ENCODE assay signal across 8 cellular contexts in the genomic region with DNA sequence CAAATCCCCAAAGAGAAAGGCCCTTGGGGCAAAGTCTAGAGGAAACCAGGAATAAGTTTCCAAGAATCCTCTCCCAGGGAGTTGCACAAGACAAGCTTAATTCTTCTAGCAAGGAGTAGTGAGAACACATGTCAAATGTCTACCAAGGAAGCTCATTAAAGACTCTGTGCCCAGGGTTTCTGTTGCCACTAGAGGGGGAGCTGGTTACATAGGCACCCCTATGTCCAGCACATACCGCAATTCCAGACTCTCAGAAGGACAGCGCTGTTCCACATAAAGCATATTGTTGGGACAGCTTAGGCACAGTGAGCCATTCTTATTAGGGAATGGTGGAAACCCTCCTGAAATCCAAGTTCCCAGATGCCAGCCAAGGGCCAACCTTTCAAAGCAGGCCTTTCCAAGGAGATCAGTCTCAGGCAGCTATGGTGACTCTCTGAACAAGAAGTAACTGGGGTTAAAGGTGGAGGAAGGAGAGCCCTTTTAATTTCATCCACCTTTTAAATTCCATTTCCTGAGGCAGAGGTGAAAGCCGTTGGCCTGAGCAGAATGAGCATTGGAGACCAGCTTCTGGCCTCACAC.
DNase-seq lines count a peak whose midpoint lies in the region; TF ChIP-seq lines count a peak whose summit lies in the region.

No MANE protein-coding gene starts in this region.

- TF ChIP-seq POLR2A in vagina (IDR thresholded peaks at IDR 0.05): no peak

- in situ Hi-C loops in KBM-7 (cut with MboI; ENCODE audit: low pct_unique_long_range_greater_than_20kb, low sequenced_read_pairs): no loop called here
- in situ Hi-C loops in astrocyte of the cerebellum (cut with HindIII; ENCODE audit: low sequenced_read_pairs): loop anchor here (10.0 kb wide), 1 partner anchor 56 kb away; no protein-coding TSS in a partner anchor

- H3K4me1 ChIP-seq in BE2C: no peaks in the 10 kb centered on the region
- no peaks in the 10 kb centered on the region for H3K4me1 ChIP-seq in vagina

- no peak overlapping the region for H3K4me3 ChIP-seq in BE2C (ENCODE audit: low read depth, low read length)
- no peak overlapping the region for H3K4me3 ChIP-seq in astrocyte of the cerebellum (ENCODE audit: low read depth, low read length)
- no peak overlapping the region for H3K4me3 ChIP-seq in vagina

- H3K27me3 ChIP-seq in BE2C: no peaks in the 10 kb centered on the region
- no peaks in the 10 kb centered on the region for H3K27me3 ChIP-seq in vagina

- DNase-seq in BE2C: no peak
- DNase-seq in KBM-7: peak; percentile 80
- DNase-seq in astrocyte of the cerebellum (ENCODE audit: low read depth): peak; percentile 60
- DNase-seq in inferior parietal cortex (ENCODE audit: extremely low spot score): peak; percentile 61
- peak; percentile 37 to 62 for DNase-seq in vagina (ENCODE audit: extremely low spot score in 2 of 2)
- DNase-seq in HuH-7 (ENCODE audit: low spot score): no peak
- DNase-seq in KG1 (lab: John Stamatoyannopoulos, UW): no peak
- DNase-seq in HK-2 (ENCODE audit: unreplicated experiment): no peak

- intact Hi-C loops in vagina (cut with DNase I): no loop called here

- peak; percentile 60 for TF ChIP-seq CTCF in BE2C (IDR thresholded peaks at IDR 0.05; ENCODE audit: low read depth, low read length)
- peak; percentile 82 for TF ChIP-seq CTCF in astrocyte of the cerebellum (IDR thresholded peaks at IDR 0.05; ENCODE audit: low read depth, low read length, missing control alignments)
- peak in 1 of 3 experiments; percentile 6 for TF ChIP-seq CTCF in vagina (IDR thresholded peaks at IDR 0.05)

- no peaks in the 10 kb centered on the region for H3K36me3 ChIP-seq in BE2C
- H3K36me3 ChIP-seq in vagina: no peaks in the 10 kb centered on the region

- H3K27ac ChIP-seq in vagina: no peak overlapping the region

- no peaks in the 10 kb centered on the region for H3K9me3 ChIP-seq in BE2C
- H3K9me3 ChIP-seq in vagina: no peaks in the 10 kb centered on the region

Comparison
In these comparisons a context has a peak if more than half of its experiments do, and no peak if none do; other contexts are left out.
1. DNase-seq: peak in KBM-7 (single experiment), astrocyte of the cerebellum (single experiment), inferior parietal cortex (single experiment) and vagina (2 of 2); none in BE2C (single experiment), HuH-7 (single experiment), KG1 (single experiment) and HK-2 (single experiment).